Comparison of ENCODE assay signal across 1 cellular context in the genomic region with DNA sequence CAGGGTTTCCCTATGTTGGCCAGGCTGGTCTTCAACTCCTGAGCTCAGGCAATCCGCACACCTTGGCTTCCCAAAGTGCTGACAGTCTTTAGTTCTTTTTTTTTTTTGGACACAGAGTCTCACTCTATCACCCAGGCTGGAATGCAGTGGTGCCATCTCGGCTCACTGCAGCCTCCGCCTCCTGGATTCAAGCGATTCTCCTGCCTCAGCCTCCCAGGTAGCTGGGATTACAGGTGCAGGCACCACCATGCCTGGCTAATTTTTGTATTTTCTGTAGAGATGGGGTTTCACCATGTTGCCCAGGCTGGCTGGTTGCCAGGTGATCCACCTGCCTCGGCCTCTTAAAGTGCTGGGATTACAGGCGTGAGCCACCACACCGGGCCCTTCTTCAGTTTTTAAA.
TF ChIP-seq lines count a peak whose summit lies in the region.

No MANE protein-coding gene starts in this region.

TF ChIP-seq in HepG2, 621 proteins besides CTCF, POLR2A, EP300 and RAD21:
- TF ChIP-seq ZNF460 (CRISPR knock-in tag; IDR thresholded peaks at IDR 0.05; ENCODE audit: borderline replicate concordance) (peak; percentile 3; the same call in 1 of the 2 replicates), TEAD3 (CRISPR knock-in tag; optimal IDR thresholded peaks at IDR 0.05; ENCODE audit: borderline replicate concordance) (peak; percentile 11), TAF1 (CRISPR knock-in tag; IDR thresholded peaks at IDR 0.05) (0 out of 2 replicates have a peak, but pooled peaks have one; percentile 10)
- TF ChIP-seq, protein P1, sequence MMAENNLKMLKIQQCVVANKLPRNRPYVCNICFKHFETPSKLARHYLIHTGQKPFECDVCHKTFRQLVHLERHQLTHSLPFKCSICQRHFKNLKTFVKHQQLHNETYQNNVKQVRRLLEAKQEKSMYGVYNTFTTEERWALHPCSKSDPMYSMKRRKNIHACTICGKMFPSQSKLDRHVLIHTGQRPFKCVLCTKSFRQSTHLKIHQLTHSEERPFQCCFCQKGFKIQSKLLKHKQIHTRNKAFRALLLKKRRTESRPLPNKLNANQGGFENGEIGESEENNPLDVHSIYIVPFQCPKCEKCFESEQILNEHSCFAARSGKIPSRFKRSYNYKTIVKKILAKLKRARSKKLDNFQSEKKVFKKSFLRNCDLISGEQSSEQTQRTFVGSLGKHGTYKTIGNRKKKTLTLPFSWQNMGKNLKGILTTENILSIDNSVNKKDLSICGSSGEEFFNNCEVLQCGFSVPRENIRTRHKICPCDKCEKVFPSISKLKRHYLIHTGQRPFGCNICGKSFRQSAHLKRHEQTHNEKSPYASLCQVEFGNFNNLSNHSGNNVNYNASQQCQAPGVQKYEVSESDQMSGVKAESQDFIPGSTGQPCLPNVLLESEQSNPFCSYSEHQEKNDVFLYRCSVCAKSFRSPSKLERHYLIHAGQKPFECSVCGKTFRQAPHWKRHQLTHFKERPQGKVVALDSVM (CRISPR knock-in tag; IDR thresholded peaks at IDR 0.05), result peak; percentile 83
